Comparison of ENCODE assay signal across 24 cellular contexts in the genomic region with DNA sequence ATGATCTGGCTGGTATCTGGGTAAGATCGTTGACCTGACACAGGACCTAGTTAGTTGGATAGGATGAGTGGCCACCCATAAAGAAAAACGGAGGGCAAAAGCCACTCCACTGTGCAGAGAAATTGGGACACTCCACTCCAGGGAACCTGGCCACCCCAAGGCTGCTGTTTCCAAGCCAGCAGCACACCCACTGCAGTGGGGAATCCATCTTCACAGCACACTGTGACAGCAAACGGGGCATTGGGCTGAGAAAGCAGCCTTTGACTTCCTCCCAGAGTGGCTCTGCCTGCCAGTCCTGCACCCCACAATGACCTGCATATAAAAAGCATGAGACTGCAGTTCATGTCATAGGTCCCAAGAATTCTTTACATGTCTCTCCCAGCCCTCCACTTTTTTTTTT. TPM values are rescaled to one million over a fixed set of nuclear protein-coding genes. Genes with fewer than 3 reads are reported as not detected.
DNase-seq lines count a peak whose midpoint lies in the region; ATAC-seq and TF ChIP-seq lines count a peak whose summit lies in the region.
"Had no signal": no experiment of that assay in that cellular context is flagged by ENCODE, and none has a peak within 500 bp of the region (broad histone marks: within the 10 kb centered on the region; RNA-seq: fewer than 3 reads in every experiment).

No MANE protein-coding gene starts in this region.

- CTCF ChIA-PET in T-cell (lab: Charles Lee): interaction anchor here in 1 of 2 donors (0.8 kb wide), 1 partner anchor 1047 kb away, joined by 6 read pairs; no protein-coding TSS in a partner anchor

- peak overlapping the region; percentile 1 for H3K27ac ChIP-seq in cardiac muscle cell
- H3K27ac ChIP-seq: adrenal gland, C4-2B, testis, WERI-Rb-1 had no signal

- H3K27ac Mint-ChIP-seq in T-helper 17 cell (peak overlapping the region; percentile 82), T-cell (no peak overlapping the region)
- H3K27ac Mint-ChIP-seq: natural killer cell treated with Interleukin-12 subunit alpha and Interleukin-12 subunit beta and Interleukin-15 and Interleukin-18, amount 100 ng/mL, for 72 hours; stimulated activated memory B cell treated with anti-CD40 and anti-IgM and Interleukin-4, amounts not matched to agents 10 μg/mL and 1 μg/mL and 100 μg/mL, for 72 hours had no signal

- TF ChIP-seq CTCF in cardiac muscle cell (IDR thresholded peaks at IDR 0.05; ENCODE audit: low read depth, low read length): no peak

- H3K4me3 Mint-ChIP-seq in T-helper 17 cell (no peak overlapping the region), T-cell (no peak overlapping the region)
- H3K4me3 Mint-ChIP-seq: natural killer cell treated with Interleukin-12 subunit alpha and Interleukin-12 subunit beta and Interleukin-15 and Interleukin-18, amount 100 ng/mL, for 72 hours; stimulated activated memory B cell treated with anti-CD40 and anti-IgM and Interleukin-4, amounts not matched to agents 10 μg/mL and 1 μg/mL and 100 μg/mL, for 72 hours had no signal

- no peak for DNase-seq in cardiac muscle cell (ENCODE audit: low read depth in 1 of 2, low spot score in 1 of 2)
- no peak for DNase-seq in left ventricle myocardium superior
- no peak for DNase-seq in T-helper 17 cell
- peak; percentile 5 for DNase-seq in kidney tubule cell (ENCODE audit: low spot score)
- DNase-seq in NCI-H345 (lab: John Stamatoyannopoulos, UW): no peak
- no peak for DNase-seq in NCI-H1105 (lab: John Stamatoyannopoulos, UW)
- no peak for DNase-seq in T-cell
- DNase-seq: activated CD4-positive, alpha-beta T cell treated with anti-CD3 and anti-CD28 coated beads, Interleukin-2, amount 50 U/mL, for 4 hours; activated gamma-delta T cell; DMS 273 treated with DMSO at 0.1 percent for 48 hours; islet precursor cell; Kasumi-1; NCI-H1105 treated with DMSO at 0.1 percent for 48 hours; NCI-H2081; NCI-H526 treated with DMSO at 0.1 percent for 48 hours; SIG-M5; testis; WERI-Rb-1 had no signal

- intact Hi-C loops in left ventricle myocardium superior (cut with micrococcal nuclease): no loop called here

- H3K9me3 ChIP-seq in cardiac muscle cell (ENCODE audit: low read depth) (no peaks in the 10 kb centered on the region), T-helper 17 cell (ENCODE audit: control insufficient read depth, low read length, poor library complexity, severe bottlenecking) (no peaks in the 10 kb centered on the region)
- H3K9me3 ChIP-seq: adrenal gland, testis had no signal

- peaks cover 3% of the 10 kb centered on the region for H3K36me3 Mint-ChIP-seq in T-helper 17 cell (ENCODE audit: low read depth)
- H3K36me3 Mint-ChIP-seq in T-cell: peaks cover 36% of the 10 kb centered on the region

- H3K4me1 ChIP-seq in cardiac muscle cell (ENCODE audit: low read depth): peaks cover 58% of the 10 kb centered on the region
- H3K4me1 ChIP-seq: testis had no signal

- H3K27me3 ChIP-seq in cardiac muscle cell: no peaks in the 10 kb centered on the region
- H3K27me3 ChIP-seq: adrenal gland, testis had no signal

- H3K4me3 ChIP-seq in cardiac muscle cell: no peak overlapping the region
- H3K4me3 ChIP-seq: adrenal gland, GM12878, testis had no signal

- no peaks in the 10 kb centered on the region for H3K36me3 ChIP-seq in cardiac muscle cell

- no peaks in the 10 kb centered on the region for H3K27me3 Mint-ChIP-seq in T-helper 17 cell
- no peaks in the 10 kb centered on the region for H3K27me3 Mint-ChIP-seq in T-cell
- H3K27me3 Mint-ChIP-seq: natural killer cell treated with Interleukin-12 subunit alpha and Interleukin-12 subunit beta and Interleukin-15 and Interleukin-18, amount 100 ng/mL, for 72 hours; stimulated activated memory B cell treated with anti-CD40 and anti-IgM and Interleukin-4, amounts not matched to agents 10 μg/mL and 1 μg/mL and 100 μg/mL, for 72 hours had no signal

- H3K4me1 Mint-ChIP-seq in T-helper 17 cell (peaks cover 3% of the 10 kb centered on the region), T-cell (peaks cover 0 to 8% (median 2%) of the 10 kb centered on the region in 3 donors)

- H3K9me3 Mint-ChIP-seq in T-cell: peaks cover 0 to 4% (median 0%) of the 10 kb centered on the region in 3 donors
- H3K9me3 Mint-ChIP-seq: natural killer cell treated with Interleukin-12 subunit alpha and Interleukin-12 subunit beta and Interleukin-15 and Interleukin-18, amount 100 ng/mL, for 72 hours; stimulated activated memory B cell treated with anti-CD40 and anti-IgM and Interleukin-4, amounts not matched to agents 10 μg/mL and 1 μg/mL and 100 μg/mL, for 72 hours had no signal

- POLR2A ChIA-PET in T-cell (lab: Charles Lee): no interaction called here

- ATAC-seq in left ventricle myocardium superior (no peak), T-helper 17 cell (no peak), T-cell (replicated peaks in 1 of 4) (no peak), HG03571 (IDR thresholded peaks at IDR 0.05; ENCODE audit: unreplicated experiment) (no peak)
- ATAC-seq: GM12878; natural killer cell treated with Interleukin-12 subunit alpha and Interleukin-12 subunit beta and Interleukin-15 and Interleukin-18, amount 100 ng/mL, for 72 hours; stimulated activated memory B cell treated with anti-CD40 and anti-IgM and Interleukin-4, amounts not matched to agents 10 μg/mL and 1 μg/mL and 100 μg/mL, for 72 hours had no signal

RNA-seq across cellular contexts. Expression of gene MTPN, which starts 52.9 kb away (rescaled TPM):
- total RNA-seq in cardiac muscle cell: 110 and 141 TPM in 2 replicates
- 79.0 and 86.1 TPM in 2 replicates for polyA plus RNA-seq in cardiac muscle cell
- total RNA-seq in left ventricle myocardium superior: 75.2 TPM
- total RNA-seq in T-helper 17 cell: 100 to 1,000 TPM; 104 to 193 TPM
- total RNA-seq in T-cell: 10 to 100 TPM; 74.2 to 96.3 (median 84.1) TPM
